In the genomic region with DNA sequence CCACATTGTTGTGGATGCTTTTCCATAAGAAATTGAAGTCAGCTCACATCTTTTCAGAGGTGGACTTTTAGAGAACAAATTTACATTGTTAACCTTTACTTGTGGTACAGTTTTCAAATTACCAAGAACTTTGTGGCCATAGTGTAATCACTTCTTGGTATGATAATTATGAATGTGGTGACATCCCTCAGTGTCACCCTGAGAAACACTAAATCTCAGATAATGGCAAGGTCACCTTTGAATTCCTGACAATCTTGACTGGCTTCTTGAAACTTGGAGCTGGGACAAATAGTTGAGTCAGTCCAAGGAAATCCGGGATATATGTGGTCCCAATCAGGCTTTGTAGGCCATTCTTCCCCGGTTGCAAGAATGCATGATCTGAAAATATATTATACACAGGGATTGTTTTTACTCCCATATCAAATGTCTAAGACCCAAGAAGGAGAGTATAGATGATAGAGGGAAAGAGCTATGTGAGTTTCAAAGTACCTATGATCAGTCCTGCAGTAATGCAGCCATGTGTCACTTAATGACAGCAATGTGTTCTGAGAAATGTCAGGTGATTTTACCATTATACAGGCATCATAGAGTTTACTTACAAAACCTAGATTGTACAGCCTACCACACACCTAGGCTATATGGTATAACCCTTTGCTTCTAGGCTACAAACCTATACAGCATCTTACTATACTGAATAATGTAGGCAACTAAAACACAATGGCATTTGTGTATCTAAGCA, we compare ENCODE assay signal across 1 cellular context.
A peak's percentile ranks its signal among the peaks of the same experiment; 100 is the strongest.
TF ChIP-seq lines count a peak whose summit lies in the region.

No MANE protein-coding gene starts in this region.

TF ChIP-seq in HepG2, 621 proteins besides CTCF, POLR2A, EP300 and RAD21:
- TF ChIP-seq, protein P1, sequence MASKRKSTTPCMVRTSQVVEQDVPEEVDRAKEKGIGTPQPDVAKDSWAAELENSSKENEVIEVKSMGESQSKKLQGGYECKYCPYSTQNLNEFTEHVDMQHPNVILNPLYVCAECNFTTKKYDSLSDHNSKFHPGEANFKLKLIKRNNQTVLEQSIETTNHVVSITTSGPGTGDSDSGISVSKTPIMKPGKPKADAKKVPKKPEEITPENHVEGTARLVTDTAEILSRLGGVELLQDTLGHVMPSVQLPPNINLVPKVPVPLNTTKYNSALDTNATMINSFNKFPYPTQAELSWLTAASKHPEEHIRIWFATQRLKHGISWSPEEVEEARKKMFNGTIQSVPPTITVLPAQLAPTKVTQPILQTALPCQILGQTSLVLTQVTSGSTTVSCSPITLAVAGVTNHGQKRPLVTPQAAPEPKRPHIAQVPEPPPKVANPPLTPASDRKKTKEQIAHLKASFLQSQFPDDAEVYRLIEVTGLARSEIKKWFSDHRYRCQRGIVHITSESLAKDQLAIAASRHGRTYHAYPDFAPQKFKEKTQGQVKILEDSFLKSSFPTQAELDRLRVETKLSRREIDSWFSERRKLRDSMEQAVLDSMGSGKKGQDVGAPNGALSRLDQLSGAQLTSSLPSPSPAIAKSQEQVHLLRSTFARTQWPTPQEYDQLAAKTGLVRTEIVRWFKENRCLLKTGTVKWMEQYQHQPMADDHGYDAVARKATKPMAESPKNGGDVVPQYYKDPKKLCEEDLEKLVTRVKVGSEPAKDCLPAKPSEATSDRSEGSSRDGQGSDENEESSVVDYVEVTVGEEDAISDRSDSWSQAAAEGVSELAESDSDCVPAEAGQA (IDR thresholded peaks at IDR 0.05; ENCODE audit: low read depth): no peak
- TF ChIP-seq, protein P1 (CRISPR knock-in tag; IDR thresholded peaks at IDR 0.05; ENCODE audit: borderline replicate concordance): no peak
- TF ChIP-seq, protein P2, sequence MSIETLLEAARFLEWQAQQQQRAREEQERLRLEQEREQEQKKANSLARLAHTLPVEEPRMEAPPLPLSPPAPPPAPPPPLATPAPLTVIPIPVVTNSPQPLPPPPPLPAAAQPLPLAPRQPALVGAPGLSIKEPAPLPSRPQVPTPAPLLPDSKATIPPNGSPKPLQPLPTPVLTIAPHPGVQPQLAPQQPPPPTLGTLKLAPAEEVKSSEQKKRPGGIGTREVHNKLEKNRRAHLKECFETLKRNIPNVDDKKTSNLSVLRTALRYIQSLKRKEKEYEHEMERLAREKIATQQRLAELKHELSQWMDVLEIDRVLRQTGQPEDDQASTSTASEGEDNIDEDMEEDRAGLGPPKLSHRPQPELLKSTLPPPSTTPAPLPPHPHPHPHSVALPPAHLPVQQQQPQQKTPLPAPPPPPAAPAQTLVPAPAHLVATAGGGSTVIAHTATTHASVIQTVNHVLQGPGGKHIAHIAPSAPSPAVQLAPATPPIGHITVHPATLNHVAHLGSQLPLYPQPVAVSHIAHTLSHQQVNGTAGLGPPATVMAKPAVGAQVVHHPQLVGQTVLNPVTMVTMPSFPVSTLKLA (IDR thresholded peaks at IDR 0.05): peak; percentile 75
- TF ChIP-seq KMT2B (CRISPR knock-in tag; IDR thresholded peaks at IDR 0.05) (no peak), ZMAT5 (CRISPR knock-in tag; IDR thresholded peaks at IDR 0.05; ENCODE audit: borderline replicate concordance, low read depth) (no peak)
